ENCODE assay signal across 13 cellular contexts in genomic region chr18:71371951-71372605, GRCh38.
"Had no signal": no experiment of that assay in that cellular context is flagged by ENCODE, and none has a peak within 500 bp of the region (broad histone marks: within the 10 kb centered on the region; RNA-seq: fewer than 3 reads in every experiment).

No MANE protein-coding gene starts in this region.

- H3K4me1 Mint-ChIP-seq: activated naive CD4-positive, alpha-beta T cell treated with anti-CD3 and anti-CD28 coated beads, Interleukin-2, amount 10 ng/mL, durations not matched to agents 7 days and 5 days; neural crest cell had no signal

- H3K27ac Mint-ChIP-seq: activated naive CD4-positive, alpha-beta T cell treated with anti-CD3 and anti-CD28 coated beads, Interleukin-2, amount 10 ng/mL, durations not matched to agents 7 days and 5 days; activated T-helper 2 cell treated with anti-CD3 and anti-CD28 coated beads, Interferon-gamma antibody, Interleukin-2, Interleukin-4, amounts not matched to agents 10 μg/mL and 5 μg/mL and 100 μg/mL, durations not matched to agents 14 hours and 24 hours and 36 hours had no signal

- ATAC-seq: stimulated activated naive CD8-positive, alpha-beta T cell treated with anti-CD3 and anti-CD28 coated beads, Interleukin-15, Interleukin-2, amounts not matched to agents 100 U/mL and 50 U/mL, for 24 hours had no signal

- DNase-seq: activated CD4-positive, alpha-beta T cell treated with anti-CD3 and anti-CD28 coated beads, Interleukin-2, amount 50 U/mL, for 1 hour; activated CD4-positive, CD25-positive, alpha-beta regulatory T cell; activated naive CD4-positive, alpha-beta T cell treated with anti-CD3 and anti-CD28 coated beads, Interleukin-2, amount 10 ng/mL, durations not matched to agents 7 days and 5 days; caudate nucleus; effector CD8-positive, alpha-beta T cell; kidney glomerular epithelial cell; ovary; stimulated activated CD4-positive, alpha-beta T cell treated with anti-CD3 and anti-CD28 coated beads, Interleukin-4, amount 100 ng/mL, for 1 hour; stimulated activated CD8-positive, alpha-beta memory T cell treated with anti-CD3 and anti-CD28 coated beads, Interleukin-4, amount 100 ng/mL, for 48 hours; stimulated activated naive CD8-positive, alpha-beta T cell treated with anti-CD3 and anti-CD28 coated beads, Interleukin-15, Interleukin-2, amounts not matched to agents 100 U/mL and 50 U/mL, for 24 hours; upper lobe of left lung had no signal

- H3K4me3 Mint-ChIP-seq: activated naive CD4-positive, alpha-beta T cell treated with anti-CD3 and anti-CD28 coated beads, Interleukin-2, amount 10 ng/mL, durations not matched to agents 7 days and 5 days; neural crest cell had no signal

- H3K27me3 Mint-ChIP-seq: activated naive CD4-positive, alpha-beta T cell treated with anti-CD3 and anti-CD28 coated beads, Interleukin-2, amount 10 ng/mL, durations not matched to agents 7 days and 5 days had no signal

- H3K36me3 Mint-ChIP-seq: activated naive CD4-positive, alpha-beta T cell treated with anti-CD3 and anti-CD28 coated beads, Interleukin-2, amount 10 ng/mL, durations not matched to agents 7 days and 5 days had no signal
